ENCODE assay signal across 12 cellular contexts in genomic region chr13:76792680-76793334, GRCh38.
DNase-seq lines count a peak whose midpoint lies in the region; ATAC-seq, FAIRE-seq and TF ChIP-seq lines count a peak whose summit lies in the region.
"Had no signal": no experiment of that assay in that cellular context is flagged by ENCODE, and none has a peak within 500 bp of the region (broad histone marks: within the 10 kb centered on the region; RNA-seq: fewer than 3 reads in every experiment).

No MANE protein-coding gene starts in this region.

- no peaks in the 10 kb centered on the region for H3K27me3 Mint-ChIP-seq in MCF 10A (ENCODE audit: insufficient read depth, unreplicated experiment)
- no peaks in the 10 kb centered on the region for H3K27me3 Mint-ChIP-seq in brain

- H3K36me3 Mint-ChIP-seq in MCF 10A (ENCODE audit: insufficient read depth, unreplicated experiment), result no peaks in the 10 kb centered on the region
- no peaks in the 10 kb centered on the region for H3K36me3 Mint-ChIP-seq in brain

- H3K4me3 ChIP-seq in breast epithelium (no peak overlapping the region), right cardiac atrium (ENCODE audit: low read length) (no peak overlapping the region), upper lobe of right lung (no peak overlapping the region)
- H3K4me3 ChIP-seq: tibial nerve had no signal

- no peak for TF ChIP-seq POLR2A in breast epithelium (IDR thresholded peaks at IDR 0.05)
- no peak for TF ChIP-seq POLR2A in H54 (IDR thresholded peaks at IDR 0.05; ENCODE audit: low read depth, low read length)

- H3K27ac Mint-ChIP-seq in MCF 10A (ENCODE audit: low read depth, unreplicated experiment), result no peak overlapping the region
- H3K27ac Mint-ChIP-seq in brain, result peak overlapping the region in 3 of 5 experiments; percentile 16 to 75 (median 37)
- H3K27ac Mint-ChIP-seq: IgD-negative memory B cell had no signal

- H3K4me1 ChIP-seq in breast epithelium, result no peaks in the 10 kb centered on the region
- no peaks in the 10 kb centered on the region for H3K4me1 ChIP-seq in right cardiac atrium (ENCODE audit: control insufficient read depth, insufficient read depth, low read length)
- peaks cover 4% of the 10 kb centered on the region for H3K4me1 ChIP-seq in upper lobe of right lung

- H3K27ac ChIP-seq in breast epithelium, result peak overlapping the region; percentile 33 to 41
- H3K27ac ChIP-seq in right cardiac atrium (ENCODE audit: low read length), result peak overlapping the region; percentile 37
- peak overlapping the region; percentile 12 for H3K27ac ChIP-seq in upper lobe of right lung

- POLR2A ChIA-PET in MCF 10A (lab: Yijun Ruan, JAX), result interaction anchor here (0.9 kb wide), 1 partner anchor 16 kb away, joined by 3 read pairs; no protein-coding TSS in a partner anchor

- H3K27me3 ChIP-seq in breast epithelium (no peaks in the 10 kb centered on the region), right cardiac atrium (ENCODE audit: control insufficient read depth, insufficient read depth) (no peaks in the 10 kb centered on the region), upper lobe of right lung (no peaks in the 10 kb centered on the region)
- H3K27me3 ChIP-seq: tibial nerve had no signal

- H3K4me1 Mint-ChIP-seq in MCF 10A (ENCODE audit: insufficient read depth, unreplicated experiment) (no peaks in the 10 kb centered on the region), brain (peaks cover 46% of the 10 kb centered on the region)
- H3K4me1 Mint-ChIP-seq: IgD-negative memory B cell had no signal

- FAIRE-seq in H54 (lab: Jason Lieb, UNC), result no peak

- no peak overlapping the region for H3K4me3 Mint-ChIP-seq in MCF 10A (ENCODE audit: unreplicated experiment)
- peak overlapping the region in 1 of 5 experiments; percentile 17 for H3K4me3 Mint-ChIP-seq in brain
- H3K4me3 Mint-ChIP-seq: IgD-negative memory B cell had no signal

- intact Hi-C loops in breast epithelium (cut with DNase I; ENCODE audit: low total_unique reads) (no loop called here), MCF 10A (cut with micrococcal nuclease) (no loop called here), right cardiac atrium (cut with DNase I) (no loop called here), upper lobe of right lung (cut with DNase I) (no loop called here)

- H3K36me3 ChIP-seq in breast epithelium (no peaks in the 10 kb centered on the region), upper lobe of right lung (no peaks in the 10 kb centered on the region)
- H3K36me3 ChIP-seq: tibial nerve had no signal

- H3K9me3 ChIP-seq in breast epithelium, result no peaks in the 10 kb centered on the region
- no peaks in the 10 kb centered on the region for H3K9me3 ChIP-seq in right cardiac atrium (ENCODE audit: control insufficient read depth, low read length)
- H3K9me3 ChIP-seq in upper lobe of right lung, result no peaks in the 10 kb centered on the region
- H3K9me3 ChIP-seq: tibial nerve had no signal

- H3K9me3 Mint-ChIP-seq in MCF 10A (ENCODE audit: unreplicated experiment), result no peaks in the 10 kb centered on the region
- H3K9me3 Mint-ChIP-seq in brain, result no peaks in the 10 kb centered on the region

- TF ChIP-seq CTCF in breast epithelium (IDR thresholded peaks at IDR 0.05), result no peak
- TF ChIP-seq CTCF in MCF 10A (IDR thresholded peaks at IDR 0.05; ENCODE audit: unreplicated experiment), result no peak
- no peak for TF ChIP-seq CTCF in brain (conservative IDR thresholded peaks at IDR 0.05)
- TF ChIP-seq CTCF in upper lobe of right lung (IDR thresholded peaks at IDR 0.05), result no peak

- no TSS peak for BruUV-seq in MCF 10A (replicated peaks; lab: Mats Ljungman, UMichigan)

- CTCF ChIA-PET in MCF 10A (lab: Yijun Ruan, JAX), result no interaction called here

- WGBS in right cardiac atrium, result 24% methylated on average over 4 of the region's 4 CpGs

- DNase-seq in breast epithelium (ENCODE audit: low spot score in 2 of 2) (no peak), MCF 10A (ENCODE audit: unreplicated experiment) (no peak), right cardiac atrium (peak in 2 of 3 donors; percentile 20 to 40), upper lobe of right lung (no peak), H54 (ENCODE audit: insufficient read length, low spot score) (no peak)
- DNase-seq: 8988T, GF-D8 had no signal

- peak; percentile 81 to 82 for ATAC-seq in right cardiac atrium
- peak; percentile 72 for ATAC-seq in upper lobe of right lung
- ATAC-seq in HG03354 (IDR thresholded peaks at IDR 0.05; ENCODE audit: poor library complexity, severe bottlenecking, unreplicated experiment), result no peak
- ATAC-seq in GM19035 (IDR thresholded peaks at IDR 0.05; ENCODE audit: unreplicated experiment), result no peak

Comparison
In these comparisons a context has a peak if more than half of its experiments do, and no peak if none do; other contexts are left out.
1. DNase-seq: peak in right cardiac atrium (2 of 3); none in breast epithelium (0 of 2), MCF 10A (single experiment), upper lobe of right lung (single experiment) and H54 (single experiment).
2. ATAC-seq: peak in right cardiac atrium (2 of 2) and upper lobe of right lung (single experiment); none in HG03354 (single experiment) and GM19035 (single experiment).
3. Peak in every context shown above with its lines, with median percentiles within 50 percentile points of each other: H3K27ac ChIP-seq.